ENCODE assay signal across 26 cellular contexts in genomic region chr3:182413682-182414081, GRCh38.
"Had no signal": no experiment of that assay in that cellular context is flagged by ENCODE, and none has a peak within 500 bp of the region (broad histone marks: within the 10 kb centered on the region; RNA-seq: fewer than 3 reads in every experiment).

No MANE protein-coding gene starts in this region.

- H3K36me3 ChIP-seq: esophagus muscularis mucosa, gastroesophageal sphincter, heart right ventricle, left lung, neutrophil, stomach, thyroid gland, vagina had no signal

- H3K27me3 ChIP-seq: esophagus muscularis mucosa, foreskin keratinocyte, gastroesophageal sphincter, heart right ventricle, left lung, neutrophil, stomach, thyroid gland, vagina had no signal

- H3K79me2 ChIP-seq: parathyroid adenoma had no signal

- H3K4me3 ChIP-seq: esophagus muscularis mucosa, gastroesophageal sphincter, heart right ventricle, left lung, mucosa of descending colon, smooth muscle cell, stomach, thyroid gland, vagina had no signal

- H3K9me3 ChIP-seq: esophagus muscularis mucosa, gastroesophageal sphincter, left lung, mucosa of descending colon, neutrophil, stomach, thyroid gland, vagina had no signal

- H3K4me1 ChIP-seq: esophagus muscularis mucosa, gastroesophageal sphincter, heart right ventricle, left lung, parathyroid adenoma, stomach, thyroid gland, vagina had no signal

- DNase-seq: dermis blood vessel endothelial cell; effector memory CD4-positive, alpha-beta T cell; foreskin keratinocyte; heart right ventricle; hippocampal formation; left cardiac atrium; left lung; mesenchymal stem cell; mucosa of descending colon; naive B cell; stimulated activated CD4-positive, alpha-beta T cell treated with anti-CD3 and anti-CD28 coated beads, Interleukin-12 subunit alpha, Interleukin-12 subunit beta, amount 100 ng/mL, for 4 hours; stimulated activated CD4-positive, alpha-beta T cell treated with anti-CD3 and anti-CD28 coated beads, Interleukin-2, amount 100 ng/mL, for 24 hours; stimulated activated CD4-positive, alpha-beta T cell treated with anti-CD3 and anti-CD28 coated beads, Interleukin-4, amount 100 ng/mL, for 24 hours; stimulated activated naive CD4-positive, alpha-beta T cell treated with Interleukin-2 at 50 U/mL for 16 hours; stomach; thyroid gland; trophoblast cell had no signal

- H3K9ac ChIP-seq: parathyroid adenoma had no signal

- H3K27ac ChIP-seq: esophagus muscularis mucosa, foreskin keratinocyte, gastroesophageal sphincter, heart right ventricle, left lung, neutrophil, parathyroid adenoma, stomach, thyroid gland, vagina had no signal

- H2AFZ ChIP-seq: parathyroid adenoma had no signal

- H3K4me2 ChIP-seq: smooth muscle cell had no signal

- ATAC-seq: foreskin keratinocyte; gastroesophageal sphincter; heart right ventricle; left cardiac atrium; left lung; mucosa of descending colon; natural killer cell treated with Interleukin-12 subunit alpha and Interleukin-12 subunit beta and Interleukin-15 and Interleukin-18, amount 100 ng/mL, for 72 hours; sciatic nerve; stimulated activated effector memory CD8-positive, alpha-beta T cell treated with anti-CD3 and anti-CD28 coated beads, Interleukin-12 subunit alpha, Interleukin-12 subunit beta, amount 100 ng/mL, for 72 hours had no signal
